1 cellular context compared by ENCODE assay signal in genomic region chr1:22637952-22638445, GRCh38.
A peak's percentile ranks its signal among the peaks of the same experiment; 100 is the strongest.
TF ChIP-seq lines count a peak whose summit lies in the region.

No MANE protein-coding gene starts in this region.

TF ChIP-seq in K562, 482 proteins besides CTCF, POLR2A, EP300 and RAD21:
- TF ChIP-seq ZNF316 (IDR thresholded peaks at IDR 0.05) (no peak), CREBBP (IDR thresholded peaks at IDR 0.05; ENCODE audit: low read depth, low read length) (no peak), NFRKB (IDR thresholded peaks at IDR 0.05; ENCODE audit: low read depth) (no peak), SMAD3 (CRISPR knock-in tag; conservative IDR thresholded peaks at IDR 0.05) (no peak), RFX5 (IDR thresholded peaks at IDR 0.05; ENCODE audit: low read depth, low read length) (no peak), ZNF354B (CRISPR knock-in tag; IDR thresholded peaks at IDR 0.05) (no peak), MEIS2 (IDR thresholded peaks at IDR 0.05; ENCODE audit: partially characterized antibody) (no peak), OTX1 (CRISPR knock-in tag; IDR thresholded peaks at IDR 0.05) (no peak), HIVEP1 (CRISPR knock-in tag; IDR thresholded peaks at IDR 0.05) (no peak), GATA2 (CRISPR knock-in tag; IDR thresholded peaks at IDR 0.05) (no peak), TAF1 (IDR thresholded peaks at IDR 0.05; ENCODE audit: control insufficient read depth, extremely low read depth, insufficient read depth, low read length, severe bottlenecking) (no peak), ZBTB43 (CRISPR knock-in tag; IDR thresholded peaks at IDR 0.05) (no peak), BCOR (IDR thresholded peaks at IDR 0.05) (peak; percentile 77), SMARCC2 (IDR thresholded peaks at IDR 0.05; ENCODE audit: low read depth) (no peak), ZFP36 (IDR thresholded peaks at IDR 0.05; ENCODE audit: low read depth, low read length, partially characterized antibody) (peak; percentile 83), KDM1A (IDR thresholded peaks at IDR 0.05) (0 out of 4 replicates have a peak, but pooled peaks of 1 of the 2 experiments have one; percentile 14), MXD1 (CRISPR knock-in tag; IDR thresholded peaks at IDR 0.05; ENCODE audit: borderline replicate concordance, poor library complexity, severe bottlenecking) (no peak), DNMT1 (IDR thresholded peaks at IDR 0.05) (no peak), GTF2E2 (tag; IDR thresholded peaks at IDR 0.05) (no peak), TCFL5 (CRISPR knock-in tag; conservative IDR thresholded peaks at IDR 0.05) (no peak), NKRF (IDR thresholded peaks at IDR 0.05; ENCODE audit: borderline replicate concordance) (no peak), SP1 (CRISPR knock-in tag; IDR thresholded peaks at IDR 0.05) (no peak), RBM25 (IDR thresholded peaks at IDR 0.05; ENCODE audit: low read depth, low read length, severe bottlenecking) (peak; percentile 64), ADNP (tag; IDR thresholded peaks at IDR 0.05) (peak; percentile 68)
